ENCODE assay signal across 13 cellular contexts in the genomic region with DNA sequence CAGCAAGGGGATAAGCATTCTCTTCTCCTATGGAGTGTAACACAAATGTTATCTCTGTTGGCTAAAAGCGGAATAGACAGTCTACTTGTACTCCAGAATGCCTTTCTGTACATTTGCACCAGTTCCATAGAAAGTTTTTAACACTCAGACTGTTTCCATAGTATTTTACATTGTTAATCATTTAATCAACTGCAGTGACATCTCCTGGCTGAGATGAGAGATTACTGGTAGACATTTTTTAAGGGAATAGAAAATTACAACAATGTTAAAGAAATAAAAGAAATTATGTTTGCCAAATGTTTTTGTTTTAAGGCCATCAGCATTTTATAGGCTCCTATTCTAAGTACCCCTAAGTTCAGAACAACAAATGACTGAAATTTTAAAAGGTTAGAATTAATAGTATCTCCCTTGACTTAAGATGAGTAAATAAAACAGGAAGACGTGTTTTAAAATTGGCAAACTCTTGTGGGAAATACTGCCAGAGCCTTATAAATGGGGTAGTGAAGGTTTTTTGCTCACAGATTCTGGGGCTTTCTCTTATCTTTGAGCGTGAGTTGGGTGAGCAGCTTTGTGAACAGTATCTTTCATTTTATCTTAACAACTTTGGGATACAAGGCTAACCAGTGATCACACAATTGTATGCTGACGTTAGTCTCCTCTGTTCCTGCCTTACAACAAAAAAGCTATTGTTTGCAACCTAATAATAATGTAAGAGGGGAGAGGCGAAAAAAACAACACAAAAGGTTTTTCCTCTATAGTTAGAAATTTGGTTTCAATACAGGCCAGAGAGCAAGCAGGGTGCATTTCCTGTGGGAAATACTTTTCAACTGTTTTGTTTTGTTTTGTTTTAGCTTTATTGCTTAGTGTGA.
DNase-seq lines count a peak whose midpoint lies in the region; ATAC-seq, FAIRE-seq and TF ChIP-seq lines count a peak whose summit lies in the region.
"Had no signal": no experiment of that assay in that cellular context is flagged by ENCODE, and none has a peak within 500 bp of the region (broad histone marks: within the 10 kb centered on the region; RNA-seq: fewer than 3 reads in every experiment).

No MANE protein-coding gene starts in this region.

- POLR2A ChIA-PET in GM12878 (lab: Charles Lee): no interaction called here
- POLR2A ChIA-PET in Caco-2 (lab: Charles Lee): no interaction called here

- SMC1A ChIA-PET in GM12878 (lab: Charles Lee; ENCODE audit: uncharacterized antibody, unreplicated experiment): no interaction called here

- H3K9ac ChIP-seq in GM12878 (ENCODE audit: control insufficient read depth, insufficient read depth, low read length): no peak overlapping the region

- H3K27ac Mint-ChIP-seq in Caco-2 (ENCODE audit: unreplicated experiment) (no peak overlapping the region), T-helper 17 cell (no peak overlapping the region), nephron progenitor cell (no peak overlapping the region)
- H3K27ac Mint-ChIP-seq: naive thymus-derived CD4-positive, alpha-beta T cell had no signal

- FAIRE-seq in GM12878 (lab: Jason Lieb, UNC): no peak
- FAIRE-seq: GM18507 had no signal

- H3K9me3 ChIP-seq in left ventricle myocardium inferior (replicated peaks) (no peaks in the 10 kb centered on the region), GM12878 (replicated peaks; ENCODE audit: control insufficient read depth, insufficient read depth, low read length) (no peaks in the 10 kb centered on the region), uterus (no peaks in the 10 kb centered on the region), Caco-2 (no peaks in the 10 kb centered on the region), T-helper 17 cell (ENCODE audit: control insufficient read depth, low read length, poor library complexity, severe bottlenecking) (no peaks in the 10 kb centered on the region)

- intact Hi-C loops in left ventricle myocardium inferior (cut with micrococcal nuclease): no loop called here
- intact Hi-C loops in left ventricle myocardium superior (cut with micrococcal nuclease): loop anchor here (10.0 kb wide), 1 partner anchor 290 kb away; a partner anchor contains a TSS
- intact Hi-C loops in GM12878 (cut with micrococcal nuclease; ENCODE audit: unreplicated experiment): no loop called here
- intact Hi-C loops in uterus (cut with DNase I; ENCODE audit: low total_unique reads): no loop called here
- intact Hi-C loops in Caco-2 (cut with micrococcal nuclease; ENCODE audit: unreplicated experiment): loop anchor here (10.0 kb wide), 1 partner anchor 330 kb away; no protein-coding TSS in a partner anchor

- no peaks in the 10 kb centered on the region for H3K27me3 Mint-ChIP-seq in Caco-2 (ENCODE audit: insufficient read depth, unreplicated experiment)
- H3K27me3 Mint-ChIP-seq in T-helper 17 cell: no peaks in the 10 kb centered on the region
- no peaks in the 10 kb centered on the region for H3K27me3 Mint-ChIP-seq in nephron progenitor cell (ENCODE audit: low read depth, poor library complexity)
- H3K27me3 Mint-ChIP-seq: naive thymus-derived CD4-positive, alpha-beta T cell had no signal

- TF ChIP-seq CTCF in left ventricle myocardium inferior (IDR thresholded peaks at IDR 0.05; ENCODE audit: borderline replicate concordance) (peak; percentile 53), GM12878 (IDR thresholded peaks at IDR 0.05 in 2 of 3, conservative IDR thresholded peaks at IDR 0.05 in 1 of 3; ENCODE audit: control insufficient read depth in 2 of 3, extremely low read depth in 1 of 3, insufficient read depth in 1 of 3, low read depth in 3 of 3, low read length in 3 of 3) (no peak), uterus (IDR thresholded peaks at IDR 0.05) (peak in 1 of 4 experiments; percentile 22), Caco-2 (IDR thresholded peaks at IDR 0.05; ENCODE audit: insufficient read depth in 1 of 2, low read depth in 1 of 2, low read length in 1 of 2, severe bottlenecking in 1 of 2, unreplicated experiment in 1 of 2) (no peak), nephron progenitor cell (IDR thresholded peaks at IDR 0.05) (no peak)

- no peaks in the 10 kb centered on the region for H3K27me3 ChIP-seq in left ventricle myocardium inferior (ENCODE audit: low read depth)
- H3K27me3 ChIP-seq in GM12878 (replicated peaks in 1 of 2; ENCODE audit: control insufficient read depth in 2 of 2, insufficient read depth in 2 of 2, low read length in 1 of 2): no peaks in the 10 kb centered on the region; a peak in 1 of 4 replicates
- H3K27me3 ChIP-seq in uterus: no peaks in the 10 kb centered on the region
- H3K27me3 ChIP-seq in Caco-2 (replicated peaks; ENCODE audit: control insufficient read depth, insufficient read depth, low read length): no peaks in the 10 kb centered on the region

- H3K4me3 ChIP-seq in left ventricle myocardium inferior (no peak overlapping the region), GM12878 (no peak overlapping the region), uterus (no peak overlapping the region), Caco-2 (ENCODE audit: low read depth, low read length) (no peak overlapping the region)

- DNase-seq in left ventricle myocardium inferior (no peak), left ventricle myocardium superior (no peak), GM12878 (ENCODE audit: low read depth, low spot score) (no peak), kidney glomerular epithelial cell (lab: John Stamatoyannopoulos, UW) (peak; percentile 22), uterus (no peak), Caco-2 (no peak), T-helper 17 cell (no peak), nephron progenitor cell (no peak)
- DNase-seq: cortex of kidney; KBM-7; naive thymus-derived CD4-positive, alpha-beta T cell; Right ventricle myocardium superior had no signal

- H3K4me1 Mint-ChIP-seq in Caco-2 (ENCODE audit: low read depth, unreplicated experiment) (no peaks in the 10 kb centered on the region), T-helper 17 cell (no peaks in the 10 kb centered on the region), nephron progenitor cell (no peaks in the 10 kb centered on the region)
- H3K4me1 Mint-ChIP-seq: naive thymus-derived CD4-positive, alpha-beta T cell had no signal

- ATAC-seq in left ventricle myocardium superior: no peak
- no peak for ATAC-seq in GM12878
- no peak for ATAC-seq in T-helper 17 cell
- ATAC-seq: naive thymus-derived CD4-positive, alpha-beta T cell had no signal

- H3K9me3 Mint-ChIP-seq in Caco-2 (ENCODE audit: unreplicated experiment) (no peaks in the 10 kb centered on the region), nephron progenitor cell (no peaks in the 10 kb centered on the region)

- H3K4me2 ChIP-seq in GM12878 (ENCODE audit: control insufficient read depth, insufficient read depth): no peak overlapping the region

- no peaks in the 10 kb centered on the region for H3K79me2 ChIP-seq in GM12878 (ENCODE audit: control insufficient read depth, insufficient read depth, low read length)

- TF ChIP-seq EP300 in GM12878 (IDR thresholded peaks at IDR 0.05; ENCODE audit: borderline replicate concordance in 1 of 2, control insufficient read depth in 1 of 2, low read depth in 2 of 2, low read length in 2 of 2): no peak

- H3K36me3 ChIP-seq in left ventricle myocardium inferior (no peaks in the 10 kb centered on the region), GM12878 (ENCODE audit: control insufficient read depth in 2 of 2, insufficient read depth in 2 of 2, low read length in 1 of 2) (no peaks in the 10 kb centered on the region), uterus (no peaks in the 10 kb centered on the region), Caco-2 (ENCODE audit: control insufficient read depth, insufficient read depth, low read length) (no peaks in the 10 kb centered on the region)

- CTCF ChIA-PET in GM12878 (lab: Yijun Ruan, JAX): interaction anchor here (1.5 kb wide), 1 partner anchor 689 kb away, joined by 3 read pairs; no protein-coding TSS in a partner anchor
- CTCF ChIA-PET in Caco-2 (lab: Charles Lee): interaction anchor here (0.6 kb wide), 1 partner anchor 662 kb away, joined by 3 read pairs; no protein-coding TSS in a partner anchor

- WGBS in GM12878 (ENCODE audit: insufficient coverage, insufficient replicate concordance, low lambda C conversion rate, missing lambda C conversion rate): 0% methylated on average over 5 of the region's 5 CpGs

- peaks cover 85% of the 10 kb centered on the region for H3K4me1 ChIP-seq in left ventricle myocardium inferior
- H3K4me1 ChIP-seq in GM12878 (ENCODE audit: control insufficient read depth, insufficient read depth, low read length): no peaks in the 10 kb centered on the region
- H3K4me1 ChIP-seq in uterus: peaks cover 0 to 3% of the 10 kb centered on the region in 2 donors
- H3K4me1 ChIP-seq in Caco-2: no peaks in the 10 kb centered on the region

- H2AFZ ChIP-seq in GM12878 (ENCODE audit: control insufficient read depth, low read depth, low read length): no peak overlapping the region

- BruUV-seq in GM12878 (replicated peaks; lab: Mats Ljungman, UMichigan): no TSS peak
- no TSS peak for BruUV-seq in Caco-2 (replicated peaks; lab: Mats Ljungman, UMichigan)

- H4K20me1 ChIP-seq in GM12878 (ENCODE audit: control insufficient read depth, insufficient read depth): no peaks in the 10 kb centered on the region

- peak overlapping the region; percentile 68 for H3K27ac ChIP-seq in left ventricle myocardium inferior (replicated peaks)
- no peak overlapping the region for H3K27ac ChIP-seq in GM12878 (ENCODE audit: control insufficient read depth, insufficient read depth)
- H3K27ac ChIP-seq in uterus: peak overlapping the region; percentile 24 to 57

- RAD21 ChIA-PET in GM12878 (lab: Charles Lee; ENCODE audit: unreplicated experiment): no interaction called here

- in situ Hi-C loops in GM12878 (cut with MboI): no loop called here

- H3K36me3 Mint-ChIP-seq in Caco-2 (ENCODE audit: insufficient read depth, unreplicated experiment) (no peaks in the 10 kb centered on the region), T-helper 17 cell (ENCODE audit: low read depth) (no peaks in the 10 kb centered on the region), nephron progenitor cell (ENCODE audit: low read depth) (no peaks in the 10 kb centered on the region)
- H3K36me3 Mint-ChIP-seq: naive thymus-derived CD4-positive, alpha-beta T cell had no signal

- TF ChIP-seq RAD21 in GM12878 (IDR thresholded peaks at IDR 0.05; ENCODE audit: insufficient read depth, low read depth, low read length): peak; percentile 49; the same call in 1 of the 2 replicates

- H3K4me3 Mint-ChIP-seq in Caco-2 (ENCODE audit: unreplicated experiment) (no peak overlapping the region), T-helper 17 cell (no peak overlapping the region), nephron progenitor cell (no peak overlapping the region)
- H3K4me3 Mint-ChIP-seq: naive thymus-derived CD4-positive, alpha-beta T cell had no signal

- TF ChIP-seq POLR2A in GM12878 (IDR thresholded peaks at IDR 0.05; ENCODE audit: low read depth, low read length) (no peak), uterus (IDR thresholded peaks at IDR 0.05) (no peak)

TF ChIP-seq in GM12878, 131 proteins besides CTCF, POLR2A, EP300 and RAD21 (continues in another document):
- TF ChIP-seq EED (IDR thresholded peaks at IDR 0.05; ENCODE audit: low read depth): no peak
- no peak for TF ChIP-seq POLR2AphosphoS2 (IDR thresholded peaks at IDR 0.05; ENCODE audit: low read depth, low read length)
- no peak for TF ChIP-seq ASH2L (IDR thresholded peaks at IDR 0.05; ENCODE audit: borderline replicate concordance, low read depth)

Comparison
In these comparisons a context has a peak if more than half of its experiments do, and no peak if none do; other contexts are left out.
1. intact Hi-C loops: an anchor here in left ventricle myocardium superior (10.0 kb wide) and Caco-2 (10.0 kb wide); none called in left ventricle myocardium inferior, GM12878 and uterus.